In the genomic region with DNA sequence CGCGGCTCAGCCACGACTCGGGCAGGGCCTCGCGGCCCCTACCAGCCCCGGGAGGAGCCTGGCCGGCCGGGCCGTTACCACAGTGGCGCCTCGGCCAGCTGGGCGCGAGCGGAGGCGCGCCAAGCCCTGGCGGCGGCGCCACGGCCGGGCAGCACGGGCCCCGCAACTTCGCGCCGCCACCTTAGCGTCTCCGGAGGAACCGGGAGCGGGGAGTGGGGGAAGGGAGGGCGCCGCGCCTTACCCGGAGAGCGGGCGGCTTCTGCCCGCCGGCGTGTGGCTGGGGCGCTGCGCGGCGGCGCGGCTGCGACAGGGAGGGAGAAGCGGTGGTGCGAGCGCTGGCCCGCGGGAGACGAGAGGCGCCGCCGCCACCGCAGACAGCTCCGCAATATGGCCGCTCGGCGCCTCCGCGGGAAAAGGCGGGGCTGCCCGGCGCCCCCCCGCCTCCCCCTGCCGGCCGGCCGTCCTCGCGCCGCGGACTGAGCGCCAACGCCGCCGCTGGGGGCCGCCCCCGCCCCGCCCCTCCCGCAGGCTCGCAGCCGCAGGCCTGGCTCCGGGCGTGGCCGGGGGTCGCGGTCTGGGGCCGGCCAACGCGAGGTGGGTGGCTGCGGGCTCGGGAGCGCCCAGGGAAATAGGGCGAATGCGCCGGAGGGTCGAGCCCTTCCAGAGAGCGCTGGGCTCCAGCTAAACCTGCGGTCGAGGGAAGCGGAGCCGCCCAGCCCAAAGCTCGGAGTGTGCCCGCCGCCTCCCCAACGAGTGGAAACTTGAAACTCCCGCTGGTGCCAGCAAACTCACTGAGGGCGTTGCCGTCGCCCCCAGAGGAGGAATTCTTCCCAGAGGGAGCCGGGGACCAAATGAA, we compare ENCODE assay signal across 1 cellular context.
A peak's percentile ranks its signal among the peaks of the same experiment; 100 is the strongest.
TF ChIP-seq lines count a peak whose summit lies in the region.

A gene (minus strand): TSS at position 389 of the 856 bp plus-strand sequence. CDS start 16,922 bp downstream, outside the sequence.

TF ChIP-seq in HepG2, 621 proteins besides CTCF, POLR2A, EP300 and RAD21 (continued from another document and continues in another):
- TF ChIP-seq, protein P1, sequence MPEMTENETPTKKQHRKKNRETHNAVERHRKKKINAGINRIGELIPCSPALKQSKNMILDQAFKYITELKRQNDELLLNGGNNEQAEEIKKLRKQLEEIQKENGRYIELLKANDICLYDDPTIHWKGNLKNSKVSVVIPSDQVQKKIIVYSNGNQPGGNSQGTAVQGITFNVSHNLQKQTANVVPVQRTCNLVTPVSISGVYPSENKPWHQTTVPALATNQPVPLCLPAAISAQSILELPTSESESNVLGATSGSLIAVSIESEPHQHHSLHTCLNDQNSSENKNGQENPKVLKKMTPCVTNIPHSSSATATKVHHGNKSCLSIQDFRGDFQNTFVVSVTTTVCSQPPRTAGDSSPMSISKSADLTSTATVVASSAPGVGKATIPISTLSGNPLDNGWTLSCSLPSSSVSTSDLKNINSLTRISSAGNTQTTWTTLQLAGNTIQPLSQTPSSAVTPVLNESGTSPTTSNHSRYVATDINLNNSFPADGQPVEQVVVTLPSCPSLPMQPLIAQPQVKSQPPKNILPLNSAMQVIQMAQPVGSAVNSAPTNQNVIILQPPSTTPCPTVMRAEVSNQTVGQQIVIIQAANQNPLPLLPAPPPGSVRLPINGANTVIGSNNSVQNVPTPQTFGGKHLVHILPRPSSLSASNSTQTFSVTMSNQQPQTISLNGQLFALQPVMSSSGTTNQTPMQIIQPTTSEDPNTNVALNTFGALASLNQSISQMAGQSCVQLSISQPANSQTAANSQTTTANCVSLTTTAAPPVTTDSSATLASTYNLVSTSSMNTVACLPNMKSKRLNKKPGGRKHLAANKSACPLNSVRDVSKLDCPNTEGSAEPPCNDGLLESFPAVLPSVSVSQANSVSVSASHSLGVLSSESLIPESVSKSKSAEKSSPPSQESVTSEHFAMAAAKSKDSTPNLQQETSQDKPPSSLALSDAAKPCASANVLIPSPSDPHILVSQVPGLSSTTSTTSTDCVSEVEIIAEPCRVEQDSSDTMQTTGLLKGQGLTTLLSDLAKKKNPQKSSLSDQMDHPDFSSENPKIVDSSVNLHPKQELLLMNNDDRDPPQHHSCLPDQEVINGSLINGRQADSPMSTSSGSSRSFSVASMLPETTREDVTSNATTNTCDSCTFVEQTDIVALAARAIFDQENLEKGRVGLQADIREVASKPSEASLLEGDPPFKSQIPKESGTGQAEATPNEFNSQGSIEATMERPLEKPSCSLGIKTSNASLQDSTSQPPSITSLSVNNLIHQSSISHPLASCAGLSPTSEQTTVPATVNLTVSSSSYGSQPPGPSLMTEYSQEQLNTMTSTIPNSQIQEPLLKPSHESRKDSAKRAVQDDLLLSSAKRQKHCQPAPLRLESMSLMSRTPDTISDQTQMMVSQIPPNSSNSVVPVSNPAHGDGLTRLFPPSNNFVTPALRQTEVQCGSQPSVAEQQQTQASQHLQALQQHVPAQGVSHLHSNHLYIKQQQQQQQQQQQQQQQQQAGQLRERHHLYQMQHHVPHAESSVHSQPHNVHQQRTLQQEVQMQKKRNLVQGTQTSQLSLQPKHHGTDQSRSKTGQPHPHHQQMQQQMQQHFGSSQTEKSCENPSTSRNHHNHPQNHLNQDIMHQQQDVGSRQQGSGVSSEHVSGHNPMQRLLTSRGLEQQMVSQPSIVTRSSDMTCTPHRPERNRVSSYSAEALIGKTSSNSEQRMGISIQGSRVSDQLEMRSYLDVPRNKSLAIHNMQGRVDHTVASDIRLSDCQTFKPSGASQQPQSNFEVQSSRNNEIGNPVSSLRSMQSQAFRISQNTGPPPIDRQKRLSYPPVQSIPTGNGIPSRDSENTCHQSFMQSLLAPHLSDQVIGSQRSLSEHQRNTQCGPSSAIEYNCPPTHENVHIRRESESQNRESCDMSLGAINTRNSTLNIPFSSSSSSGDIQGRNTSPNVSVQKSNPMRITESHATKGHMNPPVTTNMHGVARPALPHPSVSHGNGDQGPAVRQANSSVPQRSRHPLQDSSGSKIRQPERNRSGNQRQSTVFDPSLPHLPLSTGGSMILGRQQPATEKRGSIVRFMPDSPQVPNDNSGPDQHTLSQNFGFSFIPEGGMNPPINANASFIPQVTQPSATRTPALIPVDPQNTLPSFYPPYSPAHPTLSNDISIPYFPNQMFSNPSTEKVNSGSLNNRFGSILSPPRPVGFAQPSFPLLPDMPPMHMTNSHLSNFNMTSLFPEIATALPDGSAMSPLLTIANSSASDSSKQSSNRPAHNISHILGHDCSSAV (CRISPR knock-in tag; IDR thresholded peaks at IDR 0.05; ENCODE audit: borderline replicate concordance), result no peak
- TF ChIP-seq MAFF (IDR thresholded peaks at IDR 0.05; ENCODE audit: low read depth, low read length) (no peak), CREM (IDR thresholded peaks at IDR 0.05) (no peak), CREM (CRISPR knock-in tag; IDR thresholded peaks at IDR 0.05) (no peak), ZBTB20 (CRISPR knock-in tag; IDR thresholded peaks at IDR 0.05; ENCODE audit: borderline replicate concordance, low read depth) (no peak), RARA (CRISPR knock-in tag; IDR thresholded peaks at IDR 0.05) (no peak), PHF5A (CRISPR knock-in tag; IDR thresholded peaks at IDR 0.05; ENCODE audit: low read depth, unreplicated experiment) (no peak), ZNF766 (CRISPR knock-in tag; IDR thresholded peaks at IDR 0.05; ENCODE audit: borderline replicate concordance) (no peak), SETDB1 (CRISPR knock-in tag; IDR thresholded peaks at IDR 0.05; ENCODE audit: borderline replicate concordance) (no peak), ZNF441 (CRISPR knock-in tag; IDR thresholded peaks at IDR 0.05; ENCODE audit: borderline replicate concordance) (no peak), MTF1 (CRISPR knock-in tag; IDR thresholded peaks at IDR 0.05) (no peak), PHF21A (CRISPR knock-in tag; IDR thresholded peaks at IDR 0.05) (no peak), ZMYM2 (CRISPR knock-in tag; IDR thresholded peaks at IDR 0.05) (no peak), ZNF879 (CRISPR knock-in tag; IDR thresholded peaks at IDR 0.05) (no peak), HES4 (CRISPR knock-in tag; IDR thresholded peaks at IDR 0.05; ENCODE audit: borderline replicate concordance) (no peak), TOPORS (CRISPR knock-in tag; IDR thresholded peaks at IDR 0.05) (no peak), POLR2G (IDR thresholded peaks at IDR 0.05; ENCODE audit: low read depth, low read length) (peak; percentile 61), NFYC (CRISPR knock-in tag; IDR thresholded peaks at IDR 0.05) (no peak), RELA (CRISPR knock-in tag; IDR thresholded peaks at IDR 0.05) (no peak), MTF2 (CRISPR knock-in tag; IDR thresholded peaks at IDR 0.05; ENCODE audit: borderline replicate concordance) (no peak), FOXK2 (IDR thresholded peaks at IDR 0.05) (no peak), PHB2 (IDR thresholded peaks at IDR 0.05; ENCODE audit: partially characterized antibody) (no peak), THAP11 (CRISPR knock-in tag; IDR thresholded peaks at IDR 0.05) (no peak), ZSCAN21 (CRISPR knock-in tag; IDR thresholded peaks at IDR 0.05; ENCODE audit: borderline replicate concordance) (peak; percentile 57; the same call in 1 of the 2 replicates), RNF2 (conservative IDR thresholded peaks at IDR 0.05; ENCODE audit: low read depth) (0 out of 2 replicates have a peak, but pooled peaks have one; percentile 21)
- TF ChIP-seq, protein P2, sequence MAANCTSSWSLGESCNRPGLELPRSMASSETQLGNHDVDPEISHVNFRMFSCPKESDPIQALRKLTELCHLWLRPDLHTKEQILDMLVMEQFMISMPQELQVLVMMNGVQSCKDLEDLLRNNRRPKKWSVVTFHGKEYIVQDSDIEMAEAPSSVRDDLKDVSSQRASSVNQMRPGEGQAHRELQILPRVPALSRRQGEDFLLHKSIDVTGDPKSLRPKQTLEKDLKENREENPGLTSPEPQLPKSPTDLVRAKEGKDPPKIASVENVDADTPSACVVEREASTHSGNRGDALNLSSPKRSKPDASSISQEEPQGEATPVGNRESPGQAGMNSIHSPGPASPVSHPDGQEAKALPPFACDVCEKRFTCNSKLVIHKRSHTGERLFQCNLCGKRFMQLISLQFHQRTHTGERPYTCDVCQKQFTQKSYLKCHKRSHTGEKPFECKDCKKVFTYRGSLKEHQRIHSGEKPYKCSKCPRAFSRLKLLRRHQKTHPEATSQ (CRISPR knock-in tag; IDR thresholded peaks at IDR 0.05; ENCODE audit: borderline replicate concordance), result no peak
- TF ChIP-seq, protein P3, sequence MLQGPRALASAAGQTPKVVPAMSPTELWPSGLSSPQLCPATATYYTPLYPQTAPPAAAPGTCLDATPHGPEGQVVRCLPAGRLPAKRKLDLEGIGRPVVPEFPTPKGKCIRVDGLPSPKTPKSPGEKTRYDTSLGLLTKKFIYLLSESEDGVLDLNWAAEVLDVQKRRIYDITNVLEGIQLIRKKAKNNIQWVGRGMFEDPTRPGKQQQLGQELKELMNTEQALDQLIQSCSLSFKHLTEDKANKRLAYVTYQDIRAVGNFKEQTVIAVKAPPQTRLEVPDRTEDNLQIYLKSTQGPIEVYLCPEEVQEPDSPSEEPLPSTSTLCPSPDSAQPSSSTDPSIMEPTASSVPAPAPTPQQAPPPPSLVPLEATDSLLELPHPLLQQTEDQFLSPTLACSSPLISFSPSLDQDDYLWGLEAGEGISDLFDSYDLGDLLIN (CRISPR knock-in tag; IDR thresholded peaks at IDR 0.05; ENCODE audit: borderline replicate concordance), result no peak
- TF ChIP-seq, protein P4, sequence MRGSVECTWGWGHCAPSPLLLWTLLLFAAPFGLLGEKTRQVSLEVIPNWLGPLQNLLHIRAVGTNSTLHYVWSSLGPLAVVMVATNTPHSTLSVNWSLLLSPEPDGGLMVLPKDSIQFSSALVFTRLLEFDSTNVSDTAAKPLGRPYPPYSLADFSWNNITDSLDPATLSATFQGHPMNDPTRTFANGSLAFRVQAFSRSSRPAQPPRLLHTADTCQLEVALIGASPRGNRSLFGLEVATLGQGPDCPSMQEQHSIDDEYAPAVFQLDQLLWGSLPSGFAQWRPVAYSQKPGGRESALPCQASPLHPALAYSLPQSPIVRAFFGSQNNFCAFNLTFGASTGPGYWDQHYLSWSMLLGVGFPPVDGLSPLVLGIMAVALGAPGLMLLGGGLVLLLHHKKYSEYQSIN (CRISPR knock-in tag; IDR thresholded peaks at IDR 0.05; ENCODE audit: borderline replicate concordance), result no peak
- TF ChIP-seq, protein P5, sequence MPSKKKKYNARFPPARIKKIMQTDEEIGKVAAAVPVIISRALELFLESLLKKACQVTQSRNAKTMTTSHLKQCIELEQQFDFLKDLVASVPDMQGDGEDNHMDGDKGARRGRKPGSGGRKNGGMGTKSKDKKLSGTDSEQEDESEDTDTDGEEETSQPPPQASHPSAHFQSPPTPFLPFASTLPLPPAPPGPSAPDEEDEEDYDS (CRISPR knock-in tag; IDR thresholded peaks at IDR 0.05), result no peak
- TF ChIP-seq, protein P6, sequence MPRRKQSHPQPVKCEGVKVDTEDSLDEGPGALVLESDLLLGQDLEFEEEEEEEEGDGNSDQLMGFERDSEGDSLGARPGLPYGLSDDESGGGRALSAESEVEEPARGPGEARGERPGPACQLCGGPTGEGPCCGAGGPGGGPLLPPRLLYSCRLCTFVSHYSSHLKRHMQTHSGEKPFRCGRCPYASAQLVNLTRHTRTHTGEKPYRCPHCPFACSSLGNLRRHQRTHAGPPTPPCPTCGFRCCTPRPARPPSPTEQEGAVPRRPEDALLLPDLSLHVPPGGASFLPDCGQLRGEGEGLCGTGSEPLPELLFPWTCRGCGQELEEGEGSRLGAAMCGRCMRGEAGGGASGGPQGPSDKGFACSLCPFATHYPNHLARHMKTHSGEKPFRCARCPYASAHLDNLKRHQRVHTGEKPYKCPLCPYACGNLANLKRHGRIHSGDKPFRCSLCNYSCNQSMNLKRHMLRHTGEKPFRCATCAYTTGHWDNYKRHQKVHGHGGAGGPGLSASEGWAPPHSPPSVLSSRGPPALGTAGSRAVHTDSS (CRISPR knock-in tag; conservative IDR thresholded peaks at IDR 0.05), result no peak
- TF ChIP-seq, protein P7, sequence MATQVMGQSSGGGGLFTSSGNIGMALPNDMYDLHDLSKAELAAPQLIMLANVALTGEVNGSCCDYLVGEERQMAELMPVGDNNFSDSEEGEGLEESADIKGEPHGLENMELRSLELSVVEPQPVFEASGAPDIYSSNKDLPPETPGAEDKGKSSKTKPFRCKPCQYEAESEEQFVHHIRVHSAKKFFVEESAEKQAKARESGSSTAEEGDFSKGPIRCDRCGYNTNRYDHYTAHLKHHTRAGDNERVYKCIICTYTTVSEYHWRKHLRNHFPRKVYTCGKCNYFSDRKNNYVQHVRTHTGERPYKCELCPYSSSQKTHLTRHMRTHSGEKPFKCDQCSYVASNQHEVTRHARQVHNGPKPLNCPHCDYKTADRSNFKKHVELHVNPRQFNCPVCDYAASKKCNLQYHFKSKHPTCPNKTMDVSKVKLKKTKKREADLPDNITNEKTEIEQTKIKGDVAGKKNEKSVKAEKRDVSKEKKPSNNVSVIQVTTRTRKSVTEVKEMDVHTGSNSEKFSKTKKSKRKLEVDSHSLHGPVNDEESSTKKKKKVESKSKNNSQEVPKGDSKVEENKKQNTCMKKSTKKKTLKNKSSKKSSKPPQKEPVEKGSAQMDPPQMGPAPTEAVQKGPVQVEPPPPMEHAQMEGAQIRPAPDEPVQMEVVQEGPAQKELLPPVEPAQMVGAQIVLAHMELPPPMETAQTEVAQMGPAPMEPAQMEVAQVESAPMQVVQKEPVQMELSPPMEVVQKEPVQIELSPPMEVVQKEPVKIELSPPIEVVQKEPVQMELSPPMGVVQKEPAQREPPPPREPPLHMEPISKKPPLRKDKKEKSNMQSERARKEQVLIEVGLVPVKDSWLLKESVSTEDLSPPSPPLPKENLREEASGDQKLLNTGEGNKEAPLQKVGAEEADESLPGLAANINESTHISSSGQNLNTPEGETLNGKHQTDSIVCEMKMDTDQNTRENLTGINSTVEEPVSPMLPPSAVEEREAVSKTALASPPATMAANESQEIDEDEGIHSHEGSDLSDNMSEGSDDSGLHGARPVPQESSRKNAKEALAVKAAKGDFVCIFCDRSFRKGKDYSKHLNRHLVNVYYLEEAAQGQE (IDR thresholded peaks at IDR 0.05; ENCODE audit: borderline replicate concordance in 1 of 2, low read depth in 1 of 2, low read length in 2 of 2), result 0 out of 4 replicates have a peak, but pooled peaks of 1 of the 2 experiments have one; percentile 13
- TF ChIP-seq, protein P8, sequence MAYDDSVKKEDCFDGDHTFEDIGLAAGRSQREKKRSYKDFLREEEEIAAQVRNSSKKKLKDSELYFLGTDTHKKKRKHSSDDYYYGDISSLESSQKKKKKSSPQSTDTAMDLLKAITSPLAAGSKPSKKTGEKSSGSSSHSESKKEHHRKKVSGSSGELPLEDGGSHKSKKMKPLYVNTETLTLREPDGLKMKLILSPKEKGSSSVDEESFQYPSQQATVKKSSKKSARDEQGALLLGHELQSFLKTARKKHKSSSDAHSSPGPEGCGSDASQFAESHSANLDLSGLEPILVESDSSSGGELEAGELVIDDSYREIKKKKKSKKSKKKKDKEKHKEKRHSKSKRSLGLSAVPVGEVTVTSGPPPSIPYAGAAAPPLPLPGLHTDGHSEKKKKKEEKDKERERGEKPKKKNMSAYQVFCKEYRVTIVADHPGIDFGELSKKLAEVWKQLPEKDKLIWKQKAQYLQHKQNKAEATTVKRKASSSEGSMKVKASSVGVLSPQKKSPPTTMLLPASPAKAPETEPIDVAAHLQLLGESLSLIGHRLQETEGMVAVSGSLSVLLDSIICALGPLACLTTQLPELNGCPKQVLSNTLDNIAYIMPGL (CRISPR knock-in tag; IDR thresholded peaks at IDR 0.05; ENCODE audit: borderline replicate concordance in 1 of 2, low read depth in 1 of 2), result 0 out of 4 replicates have a peak, but pooled peaks of 1 of the 2 experiments have one; percentile 2
